In the genomic region with DNA sequence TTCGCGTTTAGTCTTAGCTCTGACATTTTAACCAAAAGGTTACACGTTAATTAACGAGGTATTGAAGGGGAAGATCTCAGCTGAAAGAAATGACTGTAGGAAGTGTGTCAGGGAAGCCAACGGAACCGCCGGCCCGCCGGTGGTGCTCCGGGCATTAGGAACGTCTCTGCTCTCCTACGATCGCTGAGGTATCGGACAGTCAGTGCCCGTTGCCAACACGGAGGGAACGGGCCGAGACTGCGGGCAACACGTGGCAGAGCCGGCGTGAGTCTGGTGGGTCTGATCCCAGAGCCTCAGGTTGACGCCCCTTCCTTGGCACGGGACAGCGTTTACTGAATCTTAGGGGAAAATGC, we compare ENCODE assay signal across 8 cellular contexts. TPM values are rescaled to one million over a fixed set of nuclear protein-coding genes. Genes with fewer than 3 reads are reported as not detected.
DNase-seq lines count a peak whose midpoint lies in the region; ATAC-seq and TF ChIP-seq lines count a peak whose summit lies in the region.
"Not testable (repeated sequence)": the region's sequence is repeated elsewhere in the genome, so short reads cannot be mapped to it uniquely, and the experiment has no call there.

No MANE protein-coding gene starts in this region.

- not testable (repeated sequence) for H3K27me3 ChIP-seq in body of pancreas

- not testable (repeated sequence) for TF ChIP-seq CTCF in VCaP (conservative IDR thresholded peaks at IDR 0.05); body of pancreas (IDR thresholded peaks at IDR 0.05); natural killer cell (IDR thresholded peaks at IDR 0.05)

- DNase-seq in COLO668 (lab: John Stamatoyannopoulos, UW; ENCODE audit: unreplicated experiment) (peak; percentile 30), body of pancreas (peak in 2 of 4 donors; percentile 16 to 17), Right ventricle myocardium superior (peak; percentile 50)
- not testable (repeated sequence) for DNase-seq in Jurkat, Clone E6-1 (ENCODE audit: low read depth, low spot score); natural killer cell

- TF ChIP-seq POLR2A in body of pancreas (IDR thresholded peaks at IDR 0.05), result not testable (repeated sequence)

- not testable (repeated sequence) for H3K9me3 ChIP-seq in body of pancreas

- H3K4me1 ChIP-seq in body of pancreas, result peaks cover 14% of the 10 kb centered on the region

- peak overlapping the region; percentile 80 to 95 for H3K27ac Mint-ChIP-seq in natural killer cell
- peak overlapping the region; percentile 87 for H3K27ac Mint-ChIP-seq in stimulated activated memory B cell treated with anti-CD40 and anti-IgM and Interleukin-4, amounts not matched to agents 10 μg/mL and 1 μg/mL and 100 μg/mL, for 72 hours

- H3K4me1 Mint-ChIP-seq in natural killer cell, result peaks cover 22 to 27% of the 10 kb centered on the region in 2 donors
- H3K4me1 Mint-ChIP-seq in stimulated activated memory B cell treated with anti-CD40 and anti-IgM and Interleukin-4, amounts not matched to agents 10 μg/mL and 1 μg/mL and 100 μg/mL, for 72 hours, result peaks cover 33% of the 10 kb centered on the region

- 0 to 1% methylated on average over 24 to 25 of the region's 25 CpGs for WGBS in body of pancreas, 2 donors

- peak overlapping the region; percentile 81 for H3K27ac ChIP-seq in VCaP
- H3K27ac ChIP-seq in body of pancreas, result peak overlapping the region in 1 of 4 donors; percentile 11

- H3K4me3 Mint-ChIP-seq in natural killer cell, result peak overlapping the region; percentile 99
- H3K4me3 Mint-ChIP-seq in stimulated activated memory B cell treated with anti-CD40 and anti-IgM and Interleukin-4, amounts not matched to agents 10 μg/mL and 1 μg/mL and 100 μg/mL, for 72 hours, result peak overlapping the region; percentile 96

- H3K4me3 ChIP-seq in Jurkat, Clone E6-1 (ENCODE audit: low read length), result peak overlapping the region; percentile 85
- peak overlapping the region; percentile 25 to 41 for H3K4me3 ChIP-seq in body of pancreas

- H3K36me3 Mint-ChIP-seq in natural killer cell; stimulated activated memory B cell treated with anti-CD40 and anti-IgM and Interleukin-4, amounts not matched to agents 10 μg/mL and 1 μg/mL and 100 μg/mL, for 72 hours: not testable (repeated sequence)

- not testable (repeated sequence) for H3K36me3 ChIP-seq in body of pancreas (replicated peaks in 1 of 2; ENCODE audit: insufficient read depth in 1 of 2, low read depth in 2 of 2)

- intact Hi-C loops in body of pancreas (cut with DNase I); Right ventricle myocardium superior (cut with DNase I): not testable (repeated sequence)
- intact Hi-C loops in natural killer cell (cut with micrococcal nuclease), result loop anchor here (1.0 kb wide), 1 partner anchor 17 kb away; the partner anchor contains the start of gene PMPCB

- not testable (repeated sequence) for H3K9me3 Mint-ChIP-seq in natural killer cell; stimulated activated memory B cell treated with anti-CD40 and anti-IgM and Interleukin-4, amounts not matched to agents 10 μg/mL and 1 μg/mL and 100 μg/mL, for 72 hours

- H3K27me3 Mint-ChIP-seq in natural killer cell (ENCODE audit: low read depth in 2 of 2); stimulated activated memory B cell treated with anti-CD40 and anti-IgM and Interleukin-4, amounts not matched to agents 10 μg/mL and 1 μg/mL and 100 μg/mL, for 72 hours: not testable (repeated sequence)

- ATAC-seq in GM21723 (IDR thresholded peaks at IDR 0.05; ENCODE audit: unreplicated experiment) (peak; percentile 11), body of pancreas (peak; percentile 40), Right ventricle myocardium superior (ENCODE audit: poor library complexity) (peak; percentile 65)
- ATAC-seq in natural killer cell, result not testable (repeated sequence)
- peak; percentile 15 for ATAC-seq in stimulated activated memory B cell treated with anti-CD40 and anti-IgM and Interleukin-4, amounts not matched to agents 10 μg/mL and 1 μg/mL and 100 μg/mL, for 72 hours

RNA-seq across cellular contexts. Expression of gene PMPCB, which starts 16.5 kb away (rescaled TPM):
- polyA plus RNA-seq in Jurkat, Clone E6-1 (2012; ENCODE audit: insufficient read depth, insufficient read length), result 110 TPM
- total RNA-seq in body of pancreas, result 10 to 100 TPM; 30.1 to 38.6 TPM
- total RNA-seq in Right ventricle myocardium superior, result 73.7 TPM
- 10 to 100 TPM; 65.4 to 77.9 (median 75.9) TPM for total RNA-seq in natural killer cell
